25 cellular contexts compared by ENCODE assay signal in the genomic region with DNA sequence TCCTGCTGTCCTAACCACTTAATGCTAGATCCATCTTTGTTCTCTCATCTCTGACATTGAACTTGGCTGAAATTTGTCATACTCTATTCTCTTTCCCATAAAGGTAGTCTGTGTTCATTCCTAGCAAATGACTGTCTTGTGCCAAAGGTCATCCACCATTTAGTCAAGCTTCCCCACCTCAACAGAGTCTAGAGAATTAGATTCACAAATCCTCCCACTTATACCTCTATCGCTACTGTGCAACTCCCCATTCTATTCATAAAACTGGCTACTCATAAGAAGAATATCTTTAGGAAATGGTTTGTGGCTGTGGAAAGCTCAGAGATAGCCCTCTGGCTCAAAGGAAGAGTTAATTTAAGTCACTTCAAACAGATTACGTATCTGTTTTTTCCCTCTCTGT. TPM values are rescaled to one million over a fixed set of nuclear protein-coding genes. Genes with fewer than 3 reads are reported as not detected.
DNase-seq lines count a peak whose midpoint lies in the region; ATAC-seq and TF ChIP-seq lines count a peak whose summit lies in the region.
"Had no signal": no experiment of that assay in that cellular context is flagged by ENCODE, and none has a peak within 500 bp of the region (broad histone marks: within the 10 kb centered on the region; RNA-seq: fewer than 3 reads in every experiment).

No MANE protein-coding gene starts in this region.

- H3K27ac ChIP-seq in CD4-positive, CD25-positive, alpha-beta regulatory T cell (ENCODE audit: insufficient read depth, low read length, poor library complexity, severe bottlenecking), result peak overlapping the region; percentile 70
- peak overlapping the region; percentile 43 for H3K27ac ChIP-seq in naive thymus-derived CD4-positive, alpha-beta T cell (ENCODE audit: low read depth, low read length)
- H3K27ac ChIP-seq: 22Rv1, esophagus squamous epithelium, parathyroid adenoma, RWPE1 had no signal

- CTCF ChIA-PET in naive thymus-derived CD4-positive, alpha-beta T cell (lab: Charles Lee), result interaction anchor here (0.5 to 2.3 kb wide), 6 partner anchors 9 to 32 kb away, joined by 3 to 7 read pairs (median 4); no protein-coding TSS in a partner anchor

- H3K27me3 ChIP-seq in CD4-positive, CD25-positive, alpha-beta regulatory T cell (ENCODE audit: control insufficient read depth, insufficient read depth, low read length), result no peaks in the 10 kb centered on the region
- no peaks in the 10 kb centered on the region for H3K27me3 ChIP-seq in naive thymus-derived CD4-positive, alpha-beta T cell (ENCODE audit: control insufficient read depth in 2 of 2, insufficient read depth in 2 of 2, low read length in 2 of 2)
- H3K27me3 ChIP-seq: esophagus squamous epithelium had no signal

- H3K4me1 Mint-ChIP-seq in T-helper 1 cell treated with Interleukin-12 subunit alpha and Interleukin-12 subunit beta and Interleukin-4 antibody, amounts not matched to agents 30 μg/mL and 1 μg/mL, for 36 hours (ENCODE audit: low read depth), result peaks cover 65% of the 10 kb centered on the region
- H3K4me1 Mint-ChIP-seq in CD4-positive, CD25-positive, alpha-beta regulatory T cell, result peaks cover 41 to 88% (median 73%) of the 10 kb centered on the region in 4 donors
- peaks cover 81% of the 10 kb centered on the region for H3K4me1 Mint-ChIP-seq in activated naive CD8-positive, alpha-beta T cell (ENCODE audit: low read depth)
- H3K4me1 Mint-ChIP-seq in naive thymus-derived CD4-positive, alpha-beta T cell, result peaks cover 51 to 91% (median 81%) of the 10 kb centered on the region in 7 donors
- H3K4me1 Mint-ChIP-seq: nephron had no signal

- intact Hi-C loops in naive thymus-derived CD4-positive, alpha-beta T cell (cut with micrococcal nuclease), result loop anchor here (1.0 kb wide), 2 partner anchors 8 to 10 kb away; no protein-coding TSS in a partner anchor

- H3K9me3 ChIP-seq in CD4-positive, CD25-positive, alpha-beta regulatory T cell (ENCODE audit: control insufficient read depth in 2 of 2, low read length in 2 of 2), result no peaks in the 10 kb centered on the region
- H3K9me3 ChIP-seq in naive thymus-derived CD4-positive, alpha-beta T cell (ENCODE audit: control insufficient read depth in 2 of 3, low read length in 3 of 3), result no peaks in the 10 kb centered on the region
- H3K9me3 ChIP-seq: Caco-2, esophagus squamous epithelium had no signal

- H3K9me3 Mint-ChIP-seq in T-helper 1 cell treated with Interleukin-12 subunit alpha and Interleukin-12 subunit beta and Interleukin-4 antibody, amounts not matched to agents 30 μg/mL and 1 μg/mL, for 36 hours, result no peaks in the 10 kb centered on the region
- H3K9me3 Mint-ChIP-seq in CD4-positive, CD25-positive, alpha-beta regulatory T cell, result no peaks in the 10 kb centered on the region
- H3K9me3 Mint-ChIP-seq in activated naive CD8-positive, alpha-beta T cell (ENCODE audit: low read depth), result no peaks in the 10 kb centered on the region
- H3K9me3 Mint-ChIP-seq in naive thymus-derived CD4-positive, alpha-beta T cell, result peaks cover 0 to 15% (median 0%) of the 10 kb centered on the region in 11 donors
- H3K9me3 Mint-ChIP-seq: central memory CD8-positive, alpha-beta T cell; nephron; type B pancreatic cell had no signal

- H3K27ac Mint-ChIP-seq in T-helper 1 cell treated with Interleukin-12 subunit alpha and Interleukin-12 subunit beta and Interleukin-4 antibody, amounts not matched to agents 30 μg/mL and 1 μg/mL, for 36 hours, result peak overlapping the region; percentile 54
- peak overlapping the region; percentile 72 to 94 (median 93) for H3K27ac Mint-ChIP-seq in CD4-positive, CD25-positive, alpha-beta regulatory T cell
- H3K27ac Mint-ChIP-seq in activated naive CD8-positive, alpha-beta T cell, result peak overlapping the region; percentile 69
- peak overlapping the region; percentile 48 to 100 (median 79) for H3K27ac Mint-ChIP-seq in naive thymus-derived CD4-positive, alpha-beta T cell
- H3K27ac Mint-ChIP-seq: memory B cell, nephron, type B pancreatic cell had no signal

- H3K4me3 Mint-ChIP-seq in T-helper 1 cell treated with Interleukin-12 subunit alpha and Interleukin-12 subunit beta and Interleukin-4 antibody, amounts not matched to agents 30 μg/mL and 1 μg/mL, for 36 hours, result peak overlapping the region; percentile 40
- H3K4me3 Mint-ChIP-seq in CD4-positive, CD25-positive, alpha-beta regulatory T cell, result peak overlapping the region; percentile 45 to 82 (median 57)
- peak overlapping the region; percentile 38 for H3K4me3 Mint-ChIP-seq in activated naive CD8-positive, alpha-beta T cell
- peak overlapping the region in 9 of 10 donors; percentile 41 to 71 (median 63) for H3K4me3 Mint-ChIP-seq in naive thymus-derived CD4-positive, alpha-beta T cell
- H3K4me3 Mint-ChIP-seq: central memory CD8-positive, alpha-beta T cell; memory B cell; nephron; type B pancreatic cell had no signal

- no peak for TF ChIP-seq CTCF in foreskin fibroblast (IDR thresholded peaks at IDR 0.05; ENCODE audit: low read depth, low read length)

- POLR2A ChIA-PET in naive thymus-derived CD4-positive, alpha-beta T cell (lab: Charles Lee), result interaction anchor here (0.7 to 16.2 kb wide), 15 partner anchors 9 to 232 kb away, joined by 3 to 166 read pairs (median 5); partner anchors contain the start of gene MBNL1

- DNase-seq in T-helper 1 cell (no peak), iPS-NIHi11 (ENCODE audit: low spot score) (no peak), foreskin fibroblast (no peak), NCI-H187 (lab: John Stamatoyannopoulos, UW) (no peak)
- peak in 1 of 3 donors; percentile 46 for DNase-seq in CD4-positive, CD25-positive, alpha-beta regulatory T cell
- DNase-seq in naive thymus-derived CD4-positive, alpha-beta T cell, result no peak
- DNase-seq: activated CD4-positive, alpha-beta T cell treated with anti-CD3 and anti-CD28 coated beads for 48 hours; amygdala; Caco-2; esophagus squamous epithelium; MM.1S; NCI-H1436 treated with DMSO at 0.1 percent for 48 hours; NCI-H526 treated with DMSO at 0.1 percent for 48 hours; stimulated activated CD4-positive, alpha-beta T cell treated with anti-CD3 and anti-CD28 coated beads, Interleukin-1b, Interleukin-23, amount 100 ng/mL, for 48 hours; stimulated activated naive CD4-positive, alpha-beta T cell treated with Interleukin-2 at 50 U/mL for 16 hours had no signal

- no peaks in the 10 kb centered on the region for H3K27me3 Mint-ChIP-seq in T-helper 1 cell treated with Interleukin-12 subunit alpha and Interleukin-12 subunit beta and Interleukin-4 antibody, amounts not matched to agents 30 μg/mL and 1 μg/mL, for 36 hours (ENCODE audit: low read depth)
- H3K27me3 Mint-ChIP-seq in CD4-positive, CD25-positive, alpha-beta regulatory T cell, result peaks cover 4% of the 10 kb centered on the region
- H3K27me3 Mint-ChIP-seq in activated naive CD8-positive, alpha-beta T cell, result no peaks in the 10 kb centered on the region
- H3K27me3 Mint-ChIP-seq in naive thymus-derived CD4-positive, alpha-beta T cell, result no peaks in the 10 kb centered on the region
- H3K27me3 Mint-ChIP-seq: central memory CD8-positive, alpha-beta T cell; memory B cell; type B pancreatic cell had no signal

- peak overlapping the region; percentile 72 for H3K4me3 ChIP-seq in CD4-positive, CD25-positive, alpha-beta regulatory T cell (ENCODE audit: low read depth, low read length)
- peak overlapping the region; percentile 22 for H3K4me3 ChIP-seq in naive thymus-derived CD4-positive, alpha-beta T cell (ENCODE audit: low read length)
- no peak overlapping the region for H3K4me3 ChIP-seq in foreskin fibroblast (ENCODE audit: low read depth in 1 of 2, low read length in 2 of 2)
- H3K4me3 ChIP-seq: esophagus squamous epithelium had no signal

- ATAC-seq in CD4-positive, CD25-positive, alpha-beta regulatory T cell (ENCODE audit: low read depth in 2 of 2), result no peak
- ATAC-seq in naive thymus-derived CD4-positive, alpha-beta T cell, result no peak
- ATAC-seq: SK-N-SH treated with all-trans-retinoic acid at 6 μM for 48 hours had no signal

- peaks cover 90% of the 10 kb centered on the region for H3K4me1 ChIP-seq in CD4-positive, CD25-positive, alpha-beta regulatory T cell (ENCODE audit: control insufficient read depth, insufficient read depth, low read length, poor library complexity, severe bottlenecking)
- H3K4me1 ChIP-seq in naive thymus-derived CD4-positive, alpha-beta T cell (ENCODE audit: control insufficient read depth in 2 of 2, insufficient read depth in 2 of 2, low read length in 2 of 2), result peaks cover 18 to 62% of the 10 kb centered on the region in 2 donors
- H3K4me1 ChIP-seq: esophagus squamous epithelium had no signal

- no peaks in the 10 kb centered on the region for H3K36me3 ChIP-seq in CD4-positive, CD25-positive, alpha-beta regulatory T cell (ENCODE audit: control insufficient read depth, insufficient read depth, low read length)
- no peaks in the 10 kb centered on the region for H3K36me3 ChIP-seq in naive thymus-derived CD4-positive, alpha-beta T cell (ENCODE audit: control insufficient read depth in 2 of 3, insufficient read depth in 3 of 3, low read length in 3 of 3)
- H3K36me3 ChIP-seq: esophagus squamous epithelium had no signal

- peaks cover 11% of the 10 kb centered on the region for H3K36me3 Mint-ChIP-seq in T-helper 1 cell treated with Interleukin-12 subunit alpha and Interleukin-12 subunit beta and Interleukin-4 antibody, amounts not matched to agents 30 μg/mL and 1 μg/mL, for 36 hours (ENCODE audit: low read depth)
- no peaks in the 10 kb centered on the region for H3K36me3 Mint-ChIP-seq in CD4-positive, CD25-positive, alpha-beta regulatory T cell
- H3K36me3 Mint-ChIP-seq in activated naive CD8-positive, alpha-beta T cell, result no peaks in the 10 kb centered on the region
- H3K36me3 Mint-ChIP-seq in naive thymus-derived CD4-positive, alpha-beta T cell, result peaks cover 0 to 29% (median 0%) of the 10 kb centered on the region in 5 donors
- H3K36me3 Mint-ChIP-seq: type B pancreatic cell had no signal

RNA-seq across cellular contexts. Expression of gene MBNL1, which starts 59.7 kb away (rescaled TPM):
- total RNA-seq in CD4-positive, CD25-positive, alpha-beta regulatory T cell, result 726 TPM
- polyA plus RNA-seq in CD4-positive, CD25-positive, alpha-beta regulatory T cell, result 100 to 1,000 TPM; 221 to 262 (median 237) TPM
- 100 to 1,000 TPM; 459 to 675 (median 508) TPM for total RNA-seq in naive thymus-derived CD4-positive, alpha-beta T cell
- polyA plus RNA-seq in naive thymus-derived CD4-positive, alpha-beta T cell, result 100 to 1,000 TPM; 371 to 389 TPM

Comparison
In these comparisons a context has a peak if more than half of its experiments do, and no peak if none do; other contexts are left out.
1. H3K4me3 ChIP-seq: peak in CD4-positive, CD25-positive, alpha-beta regulatory T cell (single experiment) and naive thymus-derived CD4-positive, alpha-beta T cell (single experiment); none in foreskin fibroblast (0 of 2).
2. Peak in every context shown above with its lines, with median percentiles within 50 percentile points of each other: H3K27ac Mint-ChIP-seq and H3K4me3 Mint-ChIP-seq.